1 cellular context compared by ENCODE assay signal in the genomic region with DNA sequence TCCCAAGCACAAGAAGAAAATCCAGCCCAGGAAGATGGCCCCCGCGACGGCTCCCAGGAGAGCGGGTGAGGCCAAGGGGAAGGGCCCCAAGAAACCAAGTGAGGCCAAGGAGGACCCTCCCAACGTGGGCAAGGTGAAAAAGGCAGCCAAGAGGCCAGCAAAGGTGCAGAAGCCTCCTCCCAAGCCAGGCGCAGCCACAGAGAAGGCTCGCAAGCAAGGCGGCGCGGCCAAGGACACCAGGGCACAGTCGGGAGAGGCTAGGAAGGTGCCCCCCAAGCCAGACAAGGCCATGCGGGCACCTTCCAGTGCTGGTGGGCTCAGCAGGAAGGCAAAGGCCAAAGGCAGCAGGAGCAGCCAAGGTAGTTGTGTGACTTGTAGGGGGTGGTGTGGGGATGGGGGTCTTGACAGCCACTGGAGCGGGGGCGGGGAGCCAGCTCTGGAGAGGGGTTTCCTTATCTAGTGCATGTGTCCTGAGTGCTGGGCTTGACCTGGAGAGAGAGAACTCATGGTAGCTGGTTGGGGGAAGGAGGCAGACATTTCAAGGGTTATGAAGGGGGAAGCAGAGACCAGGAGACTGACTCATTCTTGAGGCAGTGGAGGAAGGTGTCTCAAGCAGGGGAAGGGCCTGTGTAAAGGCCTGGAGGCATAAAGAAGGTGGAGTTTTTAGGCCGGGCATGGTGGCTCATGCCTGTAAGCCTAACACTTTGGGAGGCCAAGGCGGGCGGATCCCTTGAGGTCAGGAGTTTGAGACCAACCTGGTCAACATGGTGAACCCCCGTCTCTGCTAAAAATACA.
TF ChIP-seq lines count a peak whose summit lies in the region.

No MANE protein-coding gene starts in this region.

TF ChIP-seq in endothelial cell of umbilical vein, 7 proteins besides CTCF, POLR2A, EP300 and RAD21:
- peak; percentile 39 for TF ChIP-seq FOS (IDR thresholded peaks at IDR 0.05; ENCODE audit: borderline replicate concordance, insufficient read depth, low read length)
- TF ChIP-seq JUN (IDR thresholded peaks at IDR 0.05; ENCODE audit: borderline replicate concordance, insufficient read depth, insufficient read length, low read depth), result no peak
